Comparison of ENCODE assay signal across 20 cellular contexts in the genomic region with DNA sequence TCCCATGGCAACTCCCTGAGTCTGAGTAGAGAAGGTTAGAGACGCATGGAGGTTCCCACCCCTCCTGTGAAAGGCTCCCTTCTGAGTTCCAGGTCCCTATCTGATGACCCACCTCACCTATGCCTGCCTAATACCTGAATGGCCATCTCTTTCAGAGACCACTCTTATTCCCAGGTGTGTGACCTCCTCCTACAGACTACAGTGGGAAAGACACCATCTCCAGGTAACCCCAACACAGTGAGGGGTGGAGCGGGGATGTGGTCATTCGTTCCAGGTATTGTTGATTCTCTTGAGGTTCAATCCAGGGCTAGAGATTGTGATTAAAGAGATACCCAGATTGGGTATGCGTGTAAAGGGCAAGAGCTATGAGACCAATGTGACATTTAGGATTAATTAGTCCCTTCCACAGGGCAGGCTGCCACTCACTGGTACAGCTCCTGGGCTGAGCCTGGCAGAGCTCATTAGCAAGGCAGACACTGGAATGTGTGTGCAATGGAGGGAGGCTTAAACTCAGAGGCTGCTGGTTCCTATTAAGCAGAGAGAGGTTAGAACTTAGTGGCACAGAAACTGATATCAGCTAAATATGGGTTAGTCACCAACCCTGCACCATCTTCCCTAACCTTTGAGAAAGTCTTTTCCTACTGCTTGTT. TPM values are rescaled to one million over a fixed set of nuclear protein-coding genes. Genes with fewer than 3 reads are reported as not detected.
DNase-seq lines count a peak whose midpoint lies in the region; ATAC-seq and TF ChIP-seq lines count a peak whose summit lies in the region.
"Had no signal": no experiment of that assay in that cellular context is flagged by ENCODE, and none has a peak within 500 bp of the region (broad histone marks: within the 10 kb centered on the region; RNA-seq: fewer than 3 reads in every experiment).

No MANE protein-coding gene starts in this region.

- CTCF ChIA-PET in PC-9 (lab: Charles Lee), result no interaction called here

- H3K4me1 ChIP-seq in BLaER1 treated with 17β-estradiol and CSF1 and Interleukin-3, amounts not matched to agents 10 nM and 100 nM, result peaks cover 55 to 98% (median 84%) of the 10 kb centered on the region in 10 experiments
- no peaks in the 10 kb centered on the region for H3K4me1 ChIP-seq in PC-9 (replicated peaks; ENCODE audit: insufficient read depth)
- H3K4me1 ChIP-seq: foreskin keratinocyte had no signal

- no peak overlapping the region for H2AFZ ChIP-seq in PC-9

- no peak overlapping the region for H3K4me3 ChIP-seq in BLaER1 treated with 17β-estradiol and CSF1 and Interleukin-3, amounts not matched to agents 10 nM and 100 nM
- H3K4me3 ChIP-seq in H7 (ENCODE audit: insufficient read depth, low read depth, low read length), result no peak overlapping the region
- no peak overlapping the region for H3K4me3 ChIP-seq in PC-9
- H3K4me3 ChIP-seq: tibial artery had no signal

- H3F3A ChIP-seq in PC-9 (ENCODE audit: insufficient read depth, low read depth), result 0 out of 2 replicates have a peak, but pooled peaks cover 6% of the 10 kb centered on the region

- no peaks in the 10 kb centered on the region for H3K27me3 Mint-ChIP-seq in activated naive CD8-positive, alpha-beta T cell treated with anti-CD3 and anti-CD28 coated beads, Interleukin-2, amount 50 U/mL, for 24 hours
- H3K27me3 Mint-ChIP-seq in mesothelial cell of epicardium (ENCODE audit: low read depth), result no peaks in the 10 kb centered on the region

- POLR2A ChIA-PET in PC-9 (lab: Charles Lee; ENCODE audit: unreplicated experiment), result no interaction called here

- H3K4me2 ChIP-seq in BLaER1 treated with 17β-estradiol and CSF1 and Interleukin-3, amounts not matched to agents 10 nM and 100 nM, result peak overlapping the region in 8 of 11 experiments; percentile 70 to 91 (median 81); a peak in 11 of 22 replicates
- H3K4me2 ChIP-seq in PC-9, result no peak overlapping the region

- no peaks in the 10 kb centered on the region for H4K20me1 ChIP-seq in BLaER1 treated with 17β-estradiol and CSF1 and Interleukin-3, amounts not matched to agents 10 nM and 100 nM
- no peaks in the 10 kb centered on the region for H4K20me1 ChIP-seq in PC-9 (ENCODE audit: insufficient read depth)

- no peaks in the 10 kb centered on the region for H3K36me3 ChIP-seq in BLaER1 treated with 17β-estradiol and CSF1 and Interleukin-3, amounts not matched to agents 10 nM and 100 nM
- H3K36me3 ChIP-seq in H7 (replicated peaks; ENCODE audit: control insufficient read depth, insufficient read depth, low read length), result no peaks in the 10 kb centered on the region
- no peaks in the 10 kb centered on the region for H3K36me3 ChIP-seq in PC-9 (ENCODE audit: low read depth)
- H3K36me3 ChIP-seq: tibial artery had no signal

- no peaks in the 10 kb centered on the region for H3K9me3 ChIP-seq in BLaER1 treated with 17β-estradiol and CSF1 and Interleukin-3, amounts not matched to agents 10 nM and 100 nM (replicated peaks in 1 of 11)
- H3K9me3 ChIP-seq in PC-9 (ENCODE audit: insufficient read depth, low read depth), result no peaks in the 10 kb centered on the region
- H3K9me3 ChIP-seq: tibial artery had no signal

- no peaks in the 10 kb centered on the region for H3K27me3 ChIP-seq in BLaER1 treated with 17β-estradiol and CSF1 and Interleukin-3, amounts not matched to agents 10 nM and 100 nM
- peaks cover 11% of the 10 kb centered on the region; the same call in 1 of the 2 replicates for H3K27me3 ChIP-seq in H7 (ENCODE audit: control insufficient read depth, insufficient read depth, low read length)
- H3K27me3 ChIP-seq in PC-9 (ENCODE audit: insufficient read depth, low read depth), result no peaks in the 10 kb centered on the region
- H3K27me3 ChIP-seq: foreskin keratinocyte, tibial artery had no signal

- peak overlapping the region; percentile 79 for H3K4me3 Mint-ChIP-seq in activated naive CD8-positive, alpha-beta T cell treated with anti-CD3 and anti-CD28 coated beads, Interleukin-2, amount 50 U/mL, for 24 hours
- H3K4me3 Mint-ChIP-seq in mesothelial cell of epicardium, result no peak overlapping the region
- H3K4me3 Mint-ChIP-seq: activated B cell treated with CpG ODN at 0.5 μM for 24 hours, memory B cell, naive B cell had no signal

- TF ChIP-seq CTCF in mesothelial cell of epicardium (IDR thresholded peaks at IDR 0.05; ENCODE audit: unreplicated experiment) (no peak), PC-9 (conservative IDR thresholded peaks at IDR 0.05) (no peak)

- H3K79me2 ChIP-seq in PC-9 (ENCODE audit: low read depth), result no peaks in the 10 kb centered on the region

- peak overlapping the region in 1 of 11 experiments; percentile 3; a peak in 1 of 22 replicates for H3K27ac ChIP-seq in BLaER1 treated with 17β-estradiol and CSF1 and Interleukin-3, amounts not matched to agents 10 nM and 100 nM
- no peak overlapping the region for H3K27ac ChIP-seq in PC-9
- H3K27ac ChIP-seq: epithelial cell of prostate, foreskin keratinocyte, tibial artery had no signal

- DNase-seq in H7 (peak; percentile 61), mesothelial cell of epicardium (ENCODE audit: low spot score in 2 of 2, unreplicated experiment in 2 of 2) (no peak), NCI-H82 (lab: John Stamatoyannopoulos, UW) (no peak), PC-9 (no peak)
- DNase-seq in activated naive CD8-positive, alpha-beta T cell treated with anti-CD3 and anti-CD28 coated beads, Interleukin-2, amount 50 U/mL, for 24 hours, result no peak
- DNase-seq in stimulated activated CD4-positive, alpha-beta T cell treated with anti-CD3 and anti-CD28 coated beads, Interleukin-12 subunit alpha, Interleukin-12 subunit beta, amount 100 ng/mL, for 4 hours, result no peak
- DNase-seq: activated B cell treated with CpG ODN at 0.5 μM for 24 hours; dermis blood vessel endothelial cell; foreskin keratinocyte; HCEC 1CT; naive B cell; NCI-H510A; NK-92 treated with Interleukin-12 subunit alpha and Interleukin-12 subunit beta, amount 100 ng/mL, for 24 hours; stimulated activated CD4-positive, alpha-beta T cell treated with anti-CD3 and anti-CD28 coated beads, Interleukin-2, amount 100 ng/mL, for 24 hours; stimulated activated naive CD4-positive, alpha-beta T cell; tibial artery had no signal

- intact Hi-C loops in PC-9 (cut with micrococcal nuclease; ENCODE audit: unreplicated experiment), result no loop called here

- H3K36me3 Mint-ChIP-seq in activated naive CD8-positive, alpha-beta T cell treated with anti-CD3 and anti-CD28 coated beads, Interleukin-2, amount 50 U/mL, for 24 hours (ENCODE audit: low read depth), result peaks cover 21% of the 10 kb centered on the region
- H3K36me3 Mint-ChIP-seq in mesothelial cell of epicardium, result no peaks in the 10 kb centered on the region
- H3K36me3 Mint-ChIP-seq: naive B cell had no signal

- H3K9ac ChIP-seq in BLaER1 treated with 17β-estradiol and CSF1 and Interleukin-3, amounts not matched to agents 10 nM and 100 nM, result no peak overlapping the region

- peak overlapping the region; percentile 80 for H3K27ac Mint-ChIP-seq in activated naive CD8-positive, alpha-beta T cell treated with anti-CD3 and anti-CD28 coated beads, Interleukin-2, amount 50 U/mL, for 24 hours
- peak overlapping the region; percentile 26 for H3K27ac Mint-ChIP-seq in mesothelial cell of epicardium
- H3K27ac Mint-ChIP-seq: activated B cell treated with CpG ODN at 0.5 μM for 24 hours, memory B cell had no signal

- ATAC-seq in activated naive CD8-positive, alpha-beta T cell treated with anti-CD3 and anti-CD28 coated beads, Interleukin-2, amount 50 U/mL, for 24 hours, result peak; percentile 47
- no peak for ATAC-seq in HG03354 (IDR thresholded peaks at IDR 0.05; ENCODE audit: poor library complexity, severe bottlenecking, unreplicated experiment)
- ATAC-seq: foreskin keratinocyte had no signal

- H3K9me2 ChIP-seq in PC-9 (ENCODE audit: insufficient read depth), result no peaks in the 10 kb centered on the region

- H3K4me1 Mint-ChIP-seq in activated naive CD8-positive, alpha-beta T cell treated with anti-CD3 and anti-CD28 coated beads, Interleukin-2, amount 50 U/mL, for 24 hours, result peaks cover 80% of the 10 kb centered on the region
- peaks cover 32% of the 10 kb centered on the region for H3K4me1 Mint-ChIP-seq in mesothelial cell of epicardium

- H3K9me3 Mint-ChIP-seq in activated naive CD8-positive, alpha-beta T cell treated with anti-CD3 and anti-CD28 coated beads, Interleukin-2, amount 50 U/mL, for 24 hours, result no peaks in the 10 kb centered on the region
- H3K9me3 Mint-ChIP-seq in mesothelial cell of epicardium, result no peaks in the 10 kb centered on the region
- H3K9me3 Mint-ChIP-seq: activated B cell treated with CpG ODN at 0.5 μM for 24 hours, memory B cell, naive B cell had no signal

- BruUV-seq in PC-9 (replicated peaks; lab: Mats Ljungman, UMichigan), result no TSS peak

RNA-seq across cellular contexts. Expression of a gene that starts 46.5 kb away (rescaled TPM):
- 116 and 141 TPM in 2 replicates for total RNA-seq in H7 (2014; rRNA removed; shearing (Covaris generic))
- total RNA-seq in mesothelial cell of epicardium, result 131 to 136 TPM (median 134 TPM) in 3 replicates
- total RNA-seq in PC-9 (2021), result 107 and 117 TPM in 2 replicates

RNA-seq across cellular contexts. Expression of a gene that starts 48.4 kb away (rescaled TPM):
- 140 and 152 TPM in 2 replicates for total RNA-seq in H7 (2014; rRNA removed; shearing (Covaris generic))
- 96.5 to 101 TPM (median 99.8 TPM) in 3 replicates for total RNA-seq in mesothelial cell of epicardium
- total RNA-seq in PC-9 (2021), result 225 and 234 TPM in 2 replicates
